11 cellular contexts compared by ENCODE assay signal in the genomic region with DNA sequence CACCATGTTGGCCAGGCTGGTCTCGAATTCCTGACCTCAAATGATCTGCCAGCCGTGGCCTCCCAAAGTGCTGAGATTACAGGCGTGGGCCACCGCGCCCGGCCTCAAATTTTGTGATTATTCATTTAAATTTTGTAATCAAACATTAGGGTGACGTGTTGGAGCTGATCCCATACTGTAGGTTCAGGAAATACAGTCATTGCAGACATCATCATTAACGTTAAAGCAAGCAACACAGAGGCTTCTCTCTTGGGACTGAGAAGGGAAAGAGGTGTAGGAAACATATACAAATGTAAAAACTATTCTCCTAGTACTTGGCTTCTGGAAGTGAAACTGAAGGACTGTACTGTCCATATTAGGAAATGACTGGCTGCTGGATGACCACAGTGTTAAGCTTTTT. TPM values are rescaled to one million over a fixed set of nuclear protein-coding genes. Genes with fewer than 3 reads are reported as not detected.
A peak's percentile ranks its signal among the peaks of the same experiment; 100 is the strongest.
DNase-seq lines count a peak whose midpoint lies in the region; ATAC-seq lines count a peak whose summit lies in the region.
"Had no signal": no experiment of that assay in that cellular context is flagged by ENCODE, and none has a peak within 500 bp of the region (broad histone marks: within the 10 kb centered on the region; RNA-seq: fewer than 3 reads in every experiment).

No MANE protein-coding gene starts in this region.

- H3K4me3 Mint-ChIP-seq in activated T-helper 17 cell treated with anti-CD3 and anti-CD28 coated beads, Interleukin-2, amount 50 U/mL, for 72 hours, result no peak overlapping the region
- H3K4me3 Mint-ChIP-seq in activated CD4-positive, alpha-beta memory T cell treated with anti-CD3 and anti-CD28 coated beads, Interleukin-2, amount 10 ng/mL, durations not matched to agents 7 days and 5 days, result no peak overlapping the region
- H3K4me3 Mint-ChIP-seq: activated T-cell treated with anti-CD3 and anti-CD28 coated beads, Interleukin-2, amount 50 U/mL, for 24 hours had no signal

- H3K36me3 Mint-ChIP-seq in activated T-helper 17 cell treated with anti-CD3 and anti-CD28 coated beads, Interleukin-2, amount 50 U/mL, for 72 hours (ENCODE audit: low read depth), result no peaks in the 10 kb centered on the region
- no peaks in the 10 kb centered on the region for H3K36me3 Mint-ChIP-seq in activated CD4-positive, alpha-beta memory T cell treated with anti-CD3 and anti-CD28 coated beads, Interleukin-2, amount 10 ng/mL, durations not matched to agents 7 days and 5 days (ENCODE audit: low read depth)

- POLR2A ChIA-PET in activated CD4-positive, alpha-beta memory T cell treated with anti-CD3 and anti-CD28 coated beads, Interleukin-2, amount 10 ng/mL, durations not matched to agents 7 days and 5 days (lab: Charles Lee), result interaction anchor here (2.2 kb wide), 1 partner anchor 11 kb away, joined by 8 read pairs; a partner anchor contains a TSS

- no peak overlapping the region for H3K27ac Mint-ChIP-seq in activated T-helper 17 cell treated with anti-CD3 and anti-CD28 coated beads, Interleukin-2, amount 50 U/mL, for 72 hours
- no peak overlapping the region for H3K27ac Mint-ChIP-seq in activated CD4-positive, alpha-beta memory T cell treated with anti-CD3 and anti-CD28 coated beads, Interleukin-2, amount 10 ng/mL, durations not matched to agents 7 days and 5 days
- H3K27ac Mint-ChIP-seq: activated T-cell treated with anti-CD3 and anti-CD28 coated beads, Interleukin-2, amount 50 U/mL, for 24 hours had no signal

- no peaks in the 10 kb centered on the region for H3K9me3 Mint-ChIP-seq in activated T-helper 17 cell treated with anti-CD3 and anti-CD28 coated beads, Interleukin-2, amount 50 U/mL, for 72 hours
- H3K9me3 Mint-ChIP-seq in activated CD4-positive, alpha-beta memory T cell treated with anti-CD3 and anti-CD28 coated beads, Interleukin-2, amount 10 ng/mL, durations not matched to agents 7 days and 5 days, result no peaks in the 10 kb centered on the region
- H3K9me3 Mint-ChIP-seq: activated T-cell treated with anti-CD3 and anti-CD28 coated beads, Interleukin-2, amount 50 U/mL, for 24 hours had no signal

- no peaks in the 10 kb centered on the region for H3K4me1 Mint-ChIP-seq in activated T-helper 17 cell treated with anti-CD3 and anti-CD28 coated beads, Interleukin-2, amount 50 U/mL, for 72 hours
- no peaks in the 10 kb centered on the region for H3K4me1 Mint-ChIP-seq in activated CD4-positive, alpha-beta memory T cell treated with anti-CD3 and anti-CD28 coated beads, Interleukin-2, amount 10 ng/mL, durations not matched to agents 7 days and 5 days

- H3K27me3 Mint-ChIP-seq in activated T-helper 17 cell treated with anti-CD3 and anti-CD28 coated beads, Interleukin-2, amount 50 U/mL, for 72 hours, result no peaks in the 10 kb centered on the region
- no peaks in the 10 kb centered on the region for H3K27me3 Mint-ChIP-seq in activated CD4-positive, alpha-beta memory T cell treated with anti-CD3 and anti-CD28 coated beads, Interleukin-2, amount 10 ng/mL, durations not matched to agents 7 days and 5 days
- H3K27me3 Mint-ChIP-seq: activated T-cell treated with anti-CD3 and anti-CD28 coated beads, Interleukin-2, amount 50 U/mL, for 24 hours had no signal

- CTCF ChIA-PET in activated CD4-positive, alpha-beta memory T cell treated with anti-CD3 and anti-CD28 coated beads, Interleukin-2, amount 10 ng/mL, durations not matched to agents 7 days and 5 days (lab: Charles Lee), result no interaction called here

- ATAC-seq in HG02759 (IDR thresholded peaks at IDR 0.05; ENCODE audit: unreplicated experiment), result no peak
- ATAC-seq in activated T-helper 17 cell treated with anti-CD3 and anti-CD28 coated beads, Interleukin-2, amount 50 U/mL, for 72 hours (replicated peaks), result no peak
- ATAC-seq: activated CD4-positive, CD25-positive, alpha-beta regulatory T cell treated with anti-CD3 and anti-CD28 coated beads, Interleukin-2, amount 50 U/mL, for 24 hours had no signal

- DNase-seq in EL (peak; percentile 57), NCI-H226 (peak; percentile 41), dermis blood vessel endothelial cell (peak; percentile 68), lung microvascular endothelial cell (ENCODE audit: low read depth in 2 of 2) (peak; percentile 31 to 64), DMS114 treated with DMSO at 0.1 percent for 48 hours (lab: John Stamatoyannopoulos, UW; ENCODE audit: unreplicated experiment) (no peak)
- DNase-seq in activated CD4-positive, alpha-beta memory T cell treated with anti-CD3 and anti-CD28 coated beads, Interleukin-2, amount 10 ng/mL, durations not matched to agents 7 days and 5 days, result no peak
- DNase-seq: activated T-cell treated with anti-CD3 and anti-CD28 coated beads, Interleukin-2, amount 50 U/mL, for 24 hours; NCI-H1694 treated with DMSO at 0.1 percent for 48 hours had no signal

RNA-seq across cellular contexts. Expression of a gene that starts 11.1 kb away (rescaled TPM):
- 4.6 and 6.1 TPM in 2 replicates for total RNA-seq in dermis blood vessel endothelial cell
- total RNA-seq in lung microvascular endothelial cell, result 1.3 and 2.8 TPM in 2 replicates
- 10 to 100 TPM; 40.3 to 43.9 TPM for total RNA-seq in activated T-helper 17 cell treated with anti-CD3 and anti-CD28 coated beads, Interleukin-2, amount 50 U/mL, for 72 hours
- 10 to 100 TPM; 49.2 to 52.1 TPM for total RNA-seq in activated CD4-positive, alpha-beta memory T cell treated with anti-CD3 and anti-CD28 coated beads, Interleukin-2, amount 10 ng/mL, durations not matched to agents 7 days and 5 days

Comparison
In these comparisons a context has a peak if more than half of its experiments do, and no peak if none do; other contexts are left out.
1. DNase-seq: peak in EL (single experiment), NCI-H226 (single experiment), dermis blood vessel endothelial cell (single experiment) and lung microvascular endothelial cell (2 of 2); none in DMS114 treated with DMSO at 0.1 percent for 48 hours (single experiment) and activated CD4-positive, alpha-beta memory T cell treated with anti-CD3 and anti-CD28 coated beads, Interleukin-2, amount 10 ng/mL, durations not matched to agents 7 days and 5 days (single experiment).